5 cellular contexts compared by ENCODE assay signal in genomic region chr9:87665516-87665915, GRCh38.
"Had no signal": no experiment of that assay in that cellular context is flagged by ENCODE, and none has a peak within 500 bp of the region (broad histone marks: within the 10 kb centered on the region; RNA-seq: fewer than 3 reads in every experiment).

No MANE protein-coding gene starts in this region.

- DNase-seq: GM23248, GOT3, H7, HCEC 1CT, IMR-90 had no signal

- H3K27ac ChIP-seq: GM23248 had no signal

- H3K4me3 ChIP-seq: GM23248 had no signal
